9 cellular contexts compared by ENCODE assay signal in the genomic region with DNA sequence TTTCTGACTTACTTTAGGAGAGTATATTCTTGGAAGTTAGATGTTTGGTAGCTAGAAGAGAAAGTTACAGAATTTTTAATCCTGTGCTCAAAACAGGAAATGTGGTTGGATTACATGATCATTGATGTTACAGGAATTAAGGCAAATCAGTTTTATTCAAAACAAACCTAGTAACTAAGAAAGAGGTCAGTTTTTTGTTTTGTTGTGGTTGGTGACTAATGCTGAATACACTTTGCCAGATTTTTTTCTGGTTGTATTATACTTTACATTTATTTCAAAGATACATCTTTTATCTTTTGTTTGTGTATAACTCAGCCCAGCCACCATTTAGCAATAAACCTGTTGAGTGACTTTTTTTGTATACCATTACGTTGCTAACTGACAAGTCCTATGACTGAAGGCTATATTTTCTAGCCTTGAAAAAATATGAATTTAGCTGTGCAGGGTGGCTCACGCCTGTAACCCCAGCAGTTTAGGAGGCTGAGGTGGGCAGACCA.
DNase-seq lines count a peak whose midpoint lies in the region; ATAC-seq and TF ChIP-seq lines count a peak whose summit lies in the region.
"Had no signal": no experiment of that assay in that cellular context is flagged by ENCODE, and none has a peak within 500 bp of the region (broad histone marks: within the 10 kb centered on the region; RNA-seq: fewer than 3 reads in every experiment).

No MANE protein-coding gene starts in this region.

- no peaks in the 10 kb centered on the region for H3K9me3 Mint-ChIP-seq in activated CD4-positive, alpha-beta memory T cell treated with anti-CD3 and anti-CD28 coated beads for 36 hours
- H3K9me3 Mint-ChIP-seq in activated CD4-positive, alpha-beta memory T cell treated with anti-CD3 and anti-CD28 coated beads, Interleukin-2, amount 10 ng/mL, durations not matched to agents 7 days and 5 days: no peaks in the 10 kb centered on the region

- H3K27ac ChIP-seq in ascending aorta (peak overlapping the region; percentile 60), thymus (ENCODE audit: low read depth) (peak overlapping the region; percentile 69)

- intact Hi-C loops in activated CD4-positive, alpha-beta memory T cell treated with anti-CD3 and anti-CD28 coated beads for 36 hours (cut with micrococcal nuclease): loop anchor here (1.0 to 5.0 kb wide), 5 partner anchors 10 to 169 kb away; partner anchors contain the start of genes AFF1 and KLHL8
- intact Hi-C loops in ascending aorta (cut with DNase I): no loop called here
- intact Hi-C loops in left colon (cut with DNase I, micrococcal nuclease): no loop called here

- CTCF ChIA-PET in activated CD4-positive, alpha-beta memory T cell treated with anti-CD3 and anti-CD28 coated beads for 36 hours (lab: Charles Lee): interaction anchor here (2.2 to 5.6 kb wide), 3 partner anchors 11 to 182 kb away, joined by 8 to 37 read pairs (median 14); partner anchors contain the start of gene AFF1
- CTCF ChIA-PET in activated CD4-positive, alpha-beta memory T cell treated with anti-CD3 and anti-CD28 coated beads, Interleukin-2, amount 10 ng/mL, durations not matched to agents 7 days and 5 days (lab: Charles Lee): interaction anchor here (0.7 to 4.8 kb wide), 3 partner anchors 8 to 181 kb away, joined by 3 to 20 read pairs (median 3); no protein-coding TSS in a partner anchor

- POLR2A ChIA-PET in activated CD4-positive, alpha-beta memory T cell treated with anti-CD3 and anti-CD28 coated beads for 36 hours (lab: Charles Lee): interaction anchor here (1.2 to 1.8 kb wide), 4 partner anchors 50 to 168 kb away, joined by 4 to 8 read pairs (median 4); partner anchors contain the start of gene AFF1
- POLR2A ChIA-PET in activated CD4-positive, alpha-beta memory T cell treated with anti-CD3 and anti-CD28 coated beads, Interleukin-2, amount 10 ng/mL, durations not matched to agents 7 days and 5 days (lab: Charles Lee): interaction anchor here (1.0 to 1.1 kb wide), 2 partner anchors 169 to 184 kb away, joined by 3 read pairs; partner anchors contain the start of gene AFF1

- H3K36me3 Mint-ChIP-seq in activated CD4-positive, alpha-beta memory T cell treated with anti-CD3 and anti-CD28 coated beads for 36 hours: peaks cover 36% of the 10 kb centered on the region
- peaks cover 33% of the 10 kb centered on the region for H3K36me3 Mint-ChIP-seq in activated CD4-positive, alpha-beta memory T cell treated with anti-CD3 and anti-CD28 coated beads, Interleukin-2, amount 10 ng/mL, durations not matched to agents 7 days and 5 days (ENCODE audit: low read depth)

- H3K4me3 Mint-ChIP-seq in activated CD4-positive, alpha-beta memory T cell treated with anti-CD3 and anti-CD28 coated beads for 36 hours: peak overlapping the region; percentile 57
- H3K4me3 Mint-ChIP-seq in activated CD4-positive, alpha-beta memory T cell treated with anti-CD3 and anti-CD28 coated beads, Interleukin-2, amount 10 ng/mL, durations not matched to agents 7 days and 5 days: no peak overlapping the region

- no peaks in the 10 kb centered on the region for H3K9me3 ChIP-seq in ascending aorta
- H3K9me3 ChIP-seq in thymus (ENCODE audit: control insufficient read depth): no peaks in the 10 kb centered on the region

- H3K4me3 ChIP-seq in ascending aorta: no peak overlapping the region
- no peak overlapping the region for H3K4me3 ChIP-seq in thymus (ENCODE audit: low read length)

- H3K4me1 Mint-ChIP-seq in activated CD4-positive, alpha-beta memory T cell treated with anti-CD3 and anti-CD28 coated beads for 36 hours (ENCODE audit: low read depth): peaks cover 72% of the 10 kb centered on the region
- H3K4me1 Mint-ChIP-seq in activated CD4-positive, alpha-beta memory T cell treated with anti-CD3 and anti-CD28 coated beads, Interleukin-2, amount 10 ng/mL, durations not matched to agents 7 days and 5 days: peaks cover 29% of the 10 kb centered on the region

- no peaks in the 10 kb centered on the region for H3K27me3 Mint-ChIP-seq in activated CD4-positive, alpha-beta memory T cell treated with anti-CD3 and anti-CD28 coated beads for 36 hours
- no peaks in the 10 kb centered on the region for H3K27me3 Mint-ChIP-seq in activated CD4-positive, alpha-beta memory T cell treated with anti-CD3 and anti-CD28 coated beads, Interleukin-2, amount 10 ng/mL, durations not matched to agents 7 days and 5 days

- DNase-seq in activated CD4-positive, alpha-beta memory T cell treated with anti-CD3 and anti-CD28 coated beads for 36 hours: no peak
- DNase-seq in activated CD4-positive, alpha-beta memory T cell treated with anti-CD3 and anti-CD28 coated beads, Interleukin-2, amount 10 ng/mL, durations not matched to agents 7 days and 5 days: no peak
- DNase-seq in ascending aorta (ENCODE audit: low spot score in 2 of 2): no peak
- no peak for DNase-seq in left colon
- no peak for DNase-seq in DMS 273 (lab: John Stamatoyannopoulos, UW; ENCODE audit: unreplicated experiment)
- DNase-seq in NCI-H1930 (lab: John Stamatoyannopoulos, UW): no peak
- DNase-seq: activated CD8-positive, alpha-beta memory T cell treated with anti-CD3 and anti-CD28 coated beads, Interleukin-2, amount 50 U/mL, for 4 hours had no signal

- ATAC-seq in left colon: peak; percentile 69
- ATAC-seq in GM19328 (IDR thresholded peaks at IDR 0.05; ENCODE audit: unreplicated experiment): no peak

- H3K27ac Mint-ChIP-seq in activated CD4-positive, alpha-beta memory T cell treated with anti-CD3 and anti-CD28 coated beads for 36 hours: peak overlapping the region; percentile 84
- H3K27ac Mint-ChIP-seq in activated CD4-positive, alpha-beta memory T cell treated with anti-CD3 and anti-CD28 coated beads, Interleukin-2, amount 10 ng/mL, durations not matched to agents 7 days and 5 days: no peak overlapping the region

- TF ChIP-seq CTCF in ascending aorta (IDR thresholded peaks at IDR 0.05): no peak

- H3K27me3 ChIP-seq in ascending aorta (no peaks in the 10 kb centered on the region), thymus (ENCODE audit: control insufficient read depth, insufficient read depth) (no peaks in the 10 kb centered on the region)

- H3K36me3 ChIP-seq in ascending aorta: peaks cover 7 to 9% of the 10 kb centered on the region in 2 donors
- peaks cover 27% of the 10 kb centered on the region for H3K36me3 ChIP-seq in thymus (ENCODE audit: control insufficient read depth, insufficient read depth)

- H3K4me1 ChIP-seq in ascending aorta (peaks cover 5 to 29% of the 10 kb centered on the region in 2 donors), thymus (ENCODE audit: control insufficient read depth, insufficient read depth, low read length) (no peaks in the 10 kb centered on the region)

- 94% methylated on average over 2 of the region's 2 CpGs for WGBS in thymus
